Comparison of ENCODE assay signal across 8 cellular contexts in genomic region chr9:132944294-132945185, GRCh38. TPM values are rescaled to one million over a fixed set of nuclear protein-coding genes. Genes with fewer than 3 reads are reported as not detected.
DNase-seq lines count a peak whose midpoint lies in the region; ATAC-seq and TF ChIP-seq lines count a peak whose summit lies in the region.

Gene TSC1, minus strand, starts transcription at chr9:132944616. Its CDS starts 15,744 bp downstream, at chr9:132928872.

- H2AFZ ChIP-seq in IMR-90 (replicated peaks; ENCODE audit: low read length, poor library complexity) (peak within 1 kb of the TSS; percentile 97), OCI-LY7 (ENCODE audit: low read length) (peak within 1 kb of the TSS; percentile 71)

- no peaks in the 10 kb centered on the region for H3K27me3 ChIP-seq in IMR-90 (ENCODE audit: control insufficient read depth, insufficient read depth, low read length)
- no peaks in the 10 kb centered on the region for H3K27me3 ChIP-seq in mononuclear cell (ENCODE audit: insufficient read depth, low read length)

- in situ Hi-C loops in IMR-90 (cut with MboI; ENCODE audit: low sequenced_read_pairs): no loop called here

- peak within 1 kb of the TSS; percentile 89 to 98 for H4K8ac ChIP-seq in IMR-90 (ENCODE audit: low read depth in 2 of 2, low read length in 2 of 2)

- H3K9ac ChIP-seq in IMR-90 (ENCODE audit: low read depth, low read length): peak within 1 kb of the TSS; percentile 91

- ATAC-seq in GM21515 (IDR thresholded peaks at IDR 0.05; ENCODE audit: unreplicated experiment): peak; percentile 68
- peak; percentile 88 for ATAC-seq in IMR-90 (ENCODE audit: low read depth)

- H2BK5ac ChIP-seq in IMR-90 (ENCODE audit: low read depth, low read length, poor library complexity, severe bottlenecking): peak within 1 kb of the TSS; percentile 86

- peak within 1 kb of the TSS; percentile 91; the same call in 2 of the 3 replicates for H2BK15ac ChIP-seq in IMR-90 (ENCODE audit: low read depth, low read length)

- DNase-seq in CMK (ENCODE audit: low read depth) (peak; percentile 67), IMR-90 (peak; percentile 94), OCI-LY7 (ENCODE audit: low spot score) (peak; percentile 97), activated T-cell treated with anti-CD3 and anti-CD28 coated beads for 24 hours (ENCODE audit: low read depth) (peak; percentile 97), epithelial cell of esophagus (ENCODE audit: low read depth) (peak; percentile 95)
- peak; percentile 96 to 98 for DNase-seq in stimulated activated CD8-positive, alpha-beta memory T cell treated with anti-CD3 and anti-CD28 coated beads, Interleukin-2, amount 100 ng/mL, for 48 hours (ENCODE audit: low read depth in 2 of 2)

- H3K4me3 ChIP-seq in IMR-90 (ENCODE audit: insufficient read depth, low read depth, low read length) (peak within 1 kb of the TSS; percentile 93), OCI-LY7 (ENCODE audit: low read depth, low read length, poor library complexity, severe bottlenecking) (peak within 1 kb of the TSS; percentile 95), epithelial cell of esophagus (ENCODE audit: low read length) (peak within 1 kb of the TSS; percentile 96), mononuclear cell (ENCODE audit: low read length) (peak within 1 kb of the TSS; percentile 97)

- H2AK9ac ChIP-seq in IMR-90 (replicated peaks; ENCODE audit: low read depth, low read length, poor library complexity): peak within 1 kb of the TSS; percentile 96

- peak within 1 kb of the TSS; percentile 99 for H4K5ac ChIP-seq in IMR-90 (ENCODE audit: low read depth, low read length)

- H3K9me2 ChIP-seq in OCI-LY7 (ENCODE audit: insufficient read depth, low read length): no peaks in the 10 kb centered on the region

- BruUV-seq in IMR-90 (replicated peaks; lab: Mats Ljungman, UMichigan) (no TSS peak), OCI-LY7 (replicated peaks; lab: Mats Ljungman, UMichigan) (no TSS peak)

- TF ChIP-seq POLR2A in IMR-90 (IDR thresholded peaks at IDR 0.05; ENCODE audit: low read depth, low read length): peak; percentile 90

- dilution Hi-C loops in IMR-90 (cut with HindIII; ENCODE audit: low sequenced_read_pairs, unreplicated experiment): no loop called here

- peaks cover 15 to 48% of the 10 kb centered on the region in 2 experiments for H3K79me1 ChIP-seq in IMR-90 (ENCODE audit: low read depth in 1 of 2, low read length in 2 of 2)

- H3K79me2 ChIP-seq in OCI-LY7 (ENCODE audit: insufficient read depth, low read depth, low read length): peaks cover 48% of the 10 kb centered on the region

- peak within 1 kb of the TSS; percentile 97 for H3K56ac ChIP-seq in IMR-90 (ENCODE audit: extremely low read depth, insufficient read depth, low read length)

- peak within 1 kb of the TSS; percentile 73 for H3K14ac ChIP-seq in IMR-90 (replicated peaks; ENCODE audit: low read depth, low read length)

- TF ChIP-seq RAD21 in IMR-90 (IDR thresholded peaks at IDR 0.05; ENCODE audit: low read length): no peak

- H2BK120ac ChIP-seq in IMR-90 (ENCODE audit: low read depth, low read length): peak within 1 kb of the TSS; percentile 99

- no peaks in the 10 kb centered on the region for H3K36me3 ChIP-seq in IMR-90 (ENCODE audit: control insufficient read depth, insufficient read depth, low read length)
- H3K36me3 ChIP-seq in OCI-LY7 (ENCODE audit: insufficient read depth, low read length): no peaks in the 10 kb centered on the region

- CTCF ChIA-PET in IMR-90 (lab: Yijun Ruan, JAX) (no interaction called here), OCI-LY7 (lab: Charles Lee; ENCODE audit: unreplicated experiment) (interaction anchor here (0.6 to 0.7 kb wide), 2 partner anchors 10 to 273 kb away, joined by 3 to 21 read pairs; no protein-coding TSS in a partner anchor)

- H4K20me1 ChIP-seq in IMR-90 (ENCODE audit: insufficient read depth, low read length) (peaks cover 15% of the 10 kb centered on the region; the same call in 1 of the 2 replicates), OCI-LY7 (ENCODE audit: insufficient read depth, low read length) (peaks cover 12% of the 10 kb centered on the region; the same call in 1 of the 2 replicates)

- peak within 1 kb of the TSS; percentile 99 for H2AK5ac ChIP-seq in IMR-90 (ENCODE audit: low read depth, low read length)

- no peaks in the 10 kb centered on the region for H3K9me3 ChIP-seq in IMR-90 (ENCODE audit: control insufficient read depth, insufficient read depth, low read length)
- H3K9me3 ChIP-seq in OCI-LY7 (ENCODE audit: low read length): no peaks in the 10 kb centered on the region
- no peaks in the 10 kb centered on the region for H3K9me3 ChIP-seq in mononuclear cell (ENCODE audit: low read depth, low read length)

- peak within 1 kb of the TSS; percentile 96 for H3K4ac ChIP-seq in IMR-90 (ENCODE audit: low read depth, low read length)

- peak within 1 kb of the TSS; percentile 88 for H3K18ac ChIP-seq in IMR-90 (ENCODE audit: low read depth, low read length)

- H3K27ac ChIP-seq in IMR-90 (ENCODE audit: insufficient read depth, low read length) (peak within 1 kb of the TSS; percentile 98), OCI-LY7 (ENCODE audit: low read depth, low read length, poor library complexity, severe bottlenecking) (peak within 1 kb of the TSS; percentile 86)

- peak within 1 kb of the TSS; percentile 100 for H3K4me2 ChIP-seq in IMR-90 (ENCODE audit: low read depth, low read length)
- peak within 1 kb of the TSS; percentile 97 for H3K4me2 ChIP-seq in OCI-LY7 (ENCODE audit: low read length)

- H3K9me1 ChIP-seq in IMR-90 (ENCODE audit: insufficient read depth, low read length): peaks cover 17% of the 10 kb centered on the region

- 0% methylated on average over 24 of the region's 72 CpGs; no CpG with 5 or more reads in 1 of the 2 experiments for WGBS in IMR-90 (ENCODE audit: extremely low coverage in 2 of 2, insufficient read length in 1 of 2), 2 experiments

- POLR2A ChIA-PET in IMR-90 (lab: Charles Lee; ENCODE audit: unreplicated experiment): interaction anchor here (0.8 to 1.0 kb wide), 3 partner anchors 9 to 594 kb away, joined by 4 to 8 read pairs (median 6); no protein-coding TSS in a partner anchor
- POLR2A ChIA-PET in OCI-LY7 (lab: Charles Lee): interaction anchor here (0.6 to 1.7 kb wide), 11 partner anchors 9 to 540 kb away, joined by 3 to 7 read pairs (median 4); partner anchors contain the start of genes GFI1B and GTF3C5

- intact Hi-C loops in IMR-90 (cut with micrococcal nuclease) (no loop called here), OCI-LY7 (cut with micrococcal nuclease; ENCODE audit: unreplicated experiment) (no loop called here)

- H3K23ac ChIP-seq in IMR-90 (ENCODE audit: low read depth, low read length): peak within 1 kb of the TSS; percentile 72

- peak within 1 kb of the TSS; percentile 98 for H4K91ac ChIP-seq in IMR-90 (ENCODE audit: insufficient read depth, low read depth, low read length)

- H3K4me1 ChIP-seq in IMR-90 (ENCODE audit: control insufficient read depth, insufficient read depth, low read length) (peaks cover 19% of the 10 kb centered on the region), OCI-LY7 (ENCODE audit: insufficient read depth, low read length, poor library complexity, severe bottlenecking) (peaks cover 41% of the 10 kb centered on the region), mononuclear cell (ENCODE audit: insufficient read depth, low read length) (peaks cover 19% of the 10 kb centered on the region)

- H2BK20ac ChIP-seq in IMR-90 (ENCODE audit: low read depth, low read length): peak within 1 kb of the TSS; percentile 92

- TF ChIP-seq CTCF in IMR-90 (conservative IDR thresholded peaks at IDR 0.05; ENCODE audit: low read depth, low read length) (no peak), OCI-LY7 (conservative IDR thresholded peaks at IDR 0.05; ENCODE audit: low read length) (no peak), epithelial cell of esophagus (IDR thresholded peaks at IDR 0.05; ENCODE audit: insufficient read depth, low read depth, low read length, missing control alignments) (no peak)

TF ChIP-seq in IMR-90, 13 proteins besides CTCF, POLR2A, EP300 and RAD21:
- TF ChIP-seq CHD1 (IDR thresholded peaks at IDR 0.05; ENCODE audit: low read depth, low read length) (0 out of 2 replicates have a peak, but pooled peaks have one; percentile 76), CEBPB (IDR thresholded peaks at IDR 0.05; ENCODE audit: low read depth, low read length) (no peak), USF2 (IDR thresholded peaks at IDR 0.05; ENCODE audit: low read depth, low read length) (peak; percentile 85), MAZ (IDR thresholded peaks at IDR 0.05; ENCODE audit: borderline replicate concordance, low read depth, low read length) (peak; percentile 77)
TF ChIP-seq in IMR-90: peak in this region for 3.

RNA-seq across cellular contexts. Expression of gene TSC1, which starts in this region (rescaled TPM):
- total RNA-seq in IMR-90 (2012; rRNA removed) (44.2 and 56.3 TPM in 2 replicates), OCI-LY7 (2022) (66.2 and 78.7 TPM in 2 replicates), mononuclear cell (48.5 TPM)
- 24.0 and 25.7 TPM in 2 replicates for polyA plus RNA-seq in IMR-90 (2012; rRNA removed)
- 9.0 and 12.4 TPM in 2 replicates for polyA plus RNA-seq in IMR-90 (2012; cell fraction: cytosol; rRNA removed)
- polyA plus RNA-seq in IMR-90 (2012; cell fraction: nucleus; rRNA removed; ENCODE audit: low replicate concordance): 57.8 and 168 TPM in 2 replicates
- total RNA-seq in OCI-LY7 (2014; rRNA removed; shearing (Covaris generic)): 17.9 and 28.7 TPM in 2 replicates

Comparison
In these comparisons a context has a peak if more than half of its experiments do, and no peak if none do; other contexts are left out.
1. Peak in every context shown above with its lines: DNase-seq, ATAC-seq, H3K4me3 ChIP-seq and H3K27ac ChIP-seq.